Comparison of ENCODE assay signal across 20 cellular contexts in the genomic region with DNA sequence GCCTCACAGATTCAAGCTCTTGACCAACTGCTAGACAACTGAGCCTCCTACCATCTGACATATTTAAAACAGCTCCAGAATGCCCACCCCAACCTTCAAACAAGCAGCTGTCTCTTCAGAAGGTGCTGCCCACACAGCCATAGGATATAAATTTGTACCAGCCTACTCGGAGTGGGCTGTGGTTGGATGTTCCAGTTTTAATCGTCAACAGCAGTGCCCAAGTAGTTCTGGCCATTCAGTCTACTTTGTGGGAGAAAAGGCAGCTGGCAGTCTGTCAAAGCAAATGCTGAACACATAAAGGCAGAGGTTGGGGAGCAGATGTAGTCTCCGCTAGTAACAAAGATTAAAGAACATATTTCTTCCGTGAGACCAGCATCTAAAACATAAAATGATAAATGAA. TPM values are rescaled to one million over a fixed set of nuclear protein-coding genes. Genes with fewer than 3 reads are reported as not detected.
"Had no signal": no experiment of that assay in that cellular context is flagged by ENCODE, and none has a peak within 500 bp of the region (broad histone marks: within the 10 kb centered on the region; RNA-seq: fewer than 3 reads in every experiment).

No MANE protein-coding gene starts in this region.

- H3K9me3 ChIP-seq: left lung, psoas muscle had no signal

- H3K27ac ChIP-seq: brain microvascular endothelial cell, left lung, psoas muscle, skin epidermis had no signal

- H3K36me3 ChIP-seq: brain microvascular endothelial cell, left lung had no signal

- DNase-seq: activated CD4-positive, alpha-beta T cell treated with anti-CD3 and anti-CD28 coated beads for 48 hours; activated CD4-positive, CD25-positive, alpha-beta regulatory T cell; activated CD8-positive, alpha-beta T cell treated with anti-CD3 and anti-CD28 coated beads for 36 hours; activated naive CD4-positive, alpha-beta T cell treated with Interleukin-2 at 50 U/mL for 16 hours; activated T-cell treated with anti-CD3 and anti-CD28 coated beads, Interleukin-2, amount 50 U/mL, for 24 hours; brain microvascular endothelial cell; central memory CD4-positive, alpha-beta T cell; erythroblast; head of caudate nucleus; kidney; left lung; midbrain; psoas muscle; right cardiac atrium; stimulated activated CD4-positive, alpha-beta T cell treated with anti-CD3 and anti-CD28 coated beads, Interleukin-15, amount 100 ng/mL, for 24 hours; stimulated activated CD4-positive, alpha-beta T cell treated with anti-CD3 and anti-CD28 coated beads, Interleukin-4, amount 100 ng/mL, for 1 hour; stimulated activated naive CD8-positive, alpha-beta T cell treated with anti-CD3 and anti-CD28 coated beads, Interleukin-15, amount 100 ng/mL, for 72 hours; T-cell; trophoblast cell had no signal

- ATAC-seq: activated CD8-positive, alpha-beta T cell treated with anti-CD3 and anti-CD28 coated beads for 36 hours; left lung; psoas muscle; right cardiac atrium; stimulated activated naive CD8-positive, alpha-beta T cell treated with anti-CD3 and anti-CD28 coated beads, Interleukin-15, amount 100 ng/mL, for 72 hours; T-cell had no signal

- H3K27me3 ChIP-seq: brain microvascular endothelial cell had no signal

- H3K4me1 ChIP-seq: left lung, psoas muscle had no signal

- H3K4me3 ChIP-seq: left lung, psoas muscle, skin epidermis had no signal

RNA-seq across cellular contexts. Expression of gene ERC2, which starts 15.8 kb away (rescaled TPM):
- total RNA-seq: T-cell had no signal
